In genomic region chr1:6103111-6103853, GRCh38 we compare ENCODE assay signal across 2 cellular contexts.
TF ChIP-seq lines count a peak whose summit lies in the region.

No MANE protein-coding gene starts in this region.

TF ChIP-seq in WTC11, 78 proteins besides CTCF, POLR2A, EP300 and RAD21 (continued from another document):
- TF ChIP-seq PREB (CRISPR knock-in tag; IDR thresholded peaks at IDR 0.05; ENCODE audit: borderline replicate concordance) (no peak), CREB1 (CRISPR knock-in tag; IDR thresholded peaks at IDR 0.05) (no peak), FOXJ3 (CRISPR knock-in tag; IDR thresholded peaks at IDR 0.05; ENCODE audit: borderline replicate concordance) (no peak), ZNF138 (CRISPR knock-in tag; conservative IDR thresholded peaks at IDR 0.05) (no peak), ZNF416 (CRISPR knock-in tag; IDR thresholded peaks at IDR 0.05) (no peak), NFATC4 (CRISPR knock-in tag; IDR thresholded peaks at IDR 0.05) (no peak), ZNF532 (CRISPR knock-in tag; IDR thresholded peaks at IDR 0.05; ENCODE audit: borderline replicate concordance) (no peak), MXD4 (CRISPR knock-in tag; IDR thresholded peaks at IDR 0.05; ENCODE audit: borderline replicate concordance) (no peak), TP53 (CRISPR knock-in tag; IDR thresholded peaks at IDR 0.05) (no peak)

TF ChIP-seq in HepG2, 621 proteins besides CTCF, POLR2A, EP300 and RAD21 (continued from another document):
- TF ChIP-seq IKZF5 (CRISPR knock-in tag; IDR thresholded peaks at IDR 0.05) (no peak), ZNF761 (CRISPR knock-in tag; conservative IDR thresholded peaks at IDR 0.05) (no peak)
